ENCODE assay signal across 35 cellular contexts in genomic region chr3:5733995-5734394, GRCh38.
DNase-seq lines count a peak whose midpoint lies in the region; ATAC-seq, FAIRE-seq and TF ChIP-seq lines count a peak whose summit lies in the region.
"Had no signal": no experiment of that assay in that cellular context is flagged by ENCODE, and none has a peak within 500 bp of the region (broad histone marks: within the 10 kb centered on the region; RNA-seq: fewer than 3 reads in every experiment).

No MANE protein-coding gene starts in this region.

- no peak for TF ChIP-seq EP300 in K562 (IDR thresholded peaks at IDR 0.05; ENCODE audit: low read length)

- no peak overlapping the region for H3K4me2 ChIP-seq in K562 (ENCODE audit: insufficient read depth, low read length)
- H3K4me2 ChIP-seq: A549; BLaER1; BLaER1 treated with 17β-estradiol and CSF1 and Interleukin-3, amounts not matched to agents 10 nM and 100 nM had no signal

- H3K4me3 ChIP-seq in HEK293 (ENCODE audit: low read depth, low read length) (no peak overlapping the region), K562 (no peak overlapping the region), HAP-1 (no peak overlapping the region)
- H3K4me3 ChIP-seq: A549; BLaER1; BLaER1 treated with 17β-estradiol and CSF1 and Interleukin-3, amounts not matched to agents 10 nM and 100 nM had no signal

- peaks cover 0 to 1% (median 0%) of the 10 kb centered on the region in 7 donors for H3K9me3 Mint-ChIP-seq in CD14-positive monocyte
- H3K9me3 Mint-ChIP-seq: CD4-positive, alpha-beta T cell had no signal

- peaks cover 5% of the 10 kb centered on the region for H3K4me1 Mint-ChIP-seq in CD14-positive monocyte
- H3K4me1 Mint-ChIP-seq: B cell; CD4-positive, alpha-beta memory T cell; CD4-positive, CD25-positive, alpha-beta regulatory T cell; CD8-positive, alpha-beta memory T cell had no signal

- H2AFZ ChIP-seq in K562 (ENCODE audit: low read depth, low read length): no peak overlapping the region

- in situ Hi-C loops in K562 (cut with MboI): no loop called here
- in situ Hi-C loops in HAP-1 (cut with MboI; ENCODE audit: low sequenced_read_pairs): no loop called here

- H3K36me3 ChIP-seq in HEK293 (ENCODE audit: control insufficient read depth in 2 of 2, insufficient read depth in 1 of 2, low read length in 2 of 2) (no peaks in the 10 kb centered on the region), K562 (ENCODE audit: control insufficient read depth, insufficient read depth, low read length) (no peaks in the 10 kb centered on the region), HAP-1 (replicated peaks) (no peaks in the 10 kb centered on the region)
- H3K36me3 ChIP-seq: BE2C; BLaER1; BLaER1 treated with 17β-estradiol and CSF1 and Interleukin-3, amounts not matched to agents 10 nM and 100 nM had no signal

- no TSS peak for BruUV-seq in K562 (replicated peaks; lab: Mats Ljungman, UMichigan)

- no peaks in the 10 kb centered on the region for H3K36me3 Mint-ChIP-seq in CD14-positive monocyte
- H3K36me3 Mint-ChIP-seq: CD4-positive, alpha-beta memory T cell; CD4-positive, CD25-positive, alpha-beta regulatory T cell; CD8-positive, alpha-beta memory T cell; CD8-positive, alpha-beta T cell had no signal

- H3K9me3 ChIP-seq in HEK293 (ENCODE audit: control insufficient read depth, insufficient read depth, low read depth, low read length) (no peaks in the 10 kb centered on the region), K562 (replicated peaks; ENCODE audit: control insufficient read depth, insufficient read depth, low read depth, low read length) (no peaks in the 10 kb centered on the region), HAP-1 (no peaks in the 10 kb centered on the region)
- H3K9me3 ChIP-seq: A549; BE2C; BLaER1; BLaER1 treated with 17β-estradiol and CSF1 and Interleukin-3, amounts not matched to agents 10 nM and 100 nM; Caco-2 had no signal

- H3K27me3 Mint-ChIP-seq in CD14-positive monocyte (ENCODE audit: low read depth in 3 of 3): no peaks in the 10 kb centered on the region
- H3K27me3 Mint-ChIP-seq: B cell; CD4-positive, alpha-beta memory T cell; CD4-positive, CD25-positive, alpha-beta regulatory T cell; CD8-positive, alpha-beta memory T cell had no signal

- DNase-seq in D721Med (ENCODE audit: insufficient read length, low spot score) (no peak), K562 (ENCODE audit: extremely low read depth in 1 of 4, low spot score in 3 of 4) (no peak), urothelium cell line (ENCODE audit: low spot score) (no peak), NCI-H526 treated with DMSO at 0.1 percent for 48 hours (lab: John Stamatoyannopoulos, UW) (no peak), CD14-positive monocyte (ENCODE audit: low spot score) (no peak), HAP-1 (ENCODE audit: low spot score in 2 of 2) (no peak), DMS79 treated with DMSO at 0.1 percent for 48 hours (lab: John Stamatoyannopoulos, UW) (no peak)
- DNase-seq: 8988T; ACHN; AML-193; BE2C; C1 segment of cervical spinal cord; Caco-2; Calu3; CD4-positive, alpha-beta memory T cell; CD4-positive, alpha-beta T cell; CD4-positive, CD25-positive, alpha-beta regulatory T cell; CD8-positive, alpha-beta memory T cell; CD8-positive, alpha-beta T cell; COR-L47; DMS 273 treated with DMSO at 0.1 percent for 48 hours; DMS153; DMS53; DMS79; DND-41; EL had no signal

- peak; percentile 25 for FAIRE-seq in D721Med (lab: Jason Lieb, UNC)
- no peak for FAIRE-seq in K562 (lab: Jason Lieb, UNC)
- FAIRE-seq in urothelium cell line (lab: Jason Lieb, UNC): peak; percentile 13
- FAIRE-seq: A204.1, A549, G401.6 had no signal

- no peak overlapping the region for H3K27ac ChIP-seq in HEK293 (ENCODE audit: extremely low read depth, low read depth, low read length)
- no peak overlapping the region for H3K27ac ChIP-seq in K562 (ENCODE audit: extremely low read depth, low read depth, low read length)
- H3K27ac ChIP-seq: 22Rv1; A549; BLaER1; BLaER1 treated with 17β-estradiol and CSF1 and Interleukin-3, amounts not matched to agents 10 nM and 100 nM; C4-2B had no signal

- WGBS in K562 (ENCODE audit: insufficient coverage, low coverage, missing lambda C conversion rate): 37% methylated on average over 4 of the region's 4 CpGs

- TF ChIP-seq RAD21 in K562 (CRISPR knock-in tag; conservative IDR thresholded peaks at IDR 0.05 in 1 of 2, IDR thresholded peaks at IDR 0.05 in 1 of 2): no peak

- no peaks in the 10 kb centered on the region for H3K79me2 ChIP-seq in K562 (ENCODE audit: control insufficient read depth, insufficient read depth, low read length)

- H4K20me1 ChIP-seq in K562 (replicated peaks; ENCODE audit: control insufficient read depth, insufficient read depth, low read length): no peaks in the 10 kb centered on the region
- H4K20me1 ChIP-seq: BLaER1; BLaER1 treated with 17β-estradiol and CSF1 and Interleukin-3, amounts not matched to agents 10 nM and 100 nM had no signal

- CTCF ChIA-PET in HEK293 (lab: Yijun Ruan, JAX): no interaction called here
- CTCF ChIA-PET in K562 (lab: Yijun Ruan, JAX; ENCODE audit: low intra/inter-chr PET ratio): no interaction called here

- TF ChIP-seq CTCF in D721Med (IDR thresholded peaks at IDR 0.05; ENCODE audit: insufficient read depth, missing control alignments) (no peak), HEK293 (tag by site-specific recombination; IDR thresholded peaks at IDR 0.05) (no peak), K562 (IDR thresholded peaks at IDR 0.05 in 2 of 3, conservative IDR thresholded peaks at IDR 0.05 in 1 of 3; ENCODE audit: insufficient read depth in 2 of 3, low read depth in 1 of 3, low read length in 3 of 3) (no peak), CD14-positive monocyte (IDR thresholded peaks at IDR 0.05) (no peak)

- TF ChIP-seq POLR2A in K562 (conservative IDR thresholded peaks at IDR 0.05): no peak

- H3K9ac ChIP-seq in K562 (ENCODE audit: insufficient read depth in 1 of 2, low read depth in 2 of 2, low read length in 2 of 2): no peak overlapping the region
- H3K9ac ChIP-seq: BLaER1; BLaER1 treated with 17β-estradiol and CSF1 and Interleukin-3, amounts not matched to agents 10 nM and 100 nM had no signal

- H3K4me1 ChIP-seq in HEK293 (ENCODE audit: control insufficient read depth, insufficient read depth, low read length) (no peaks in the 10 kb centered on the region), K562 (replicated peaks in 1 of 2; ENCODE audit: control insufficient read depth in 2 of 2, insufficient read depth in 2 of 2, low read length in 2 of 2) (no peaks in the 10 kb centered on the region; a peak in 1 of 5 replicates), HAP-1 (no peaks in the 10 kb centered on the region)
- H3K4me1 ChIP-seq: A549; BE2C; BLaER1; BLaER1 treated with 17β-estradiol and CSF1 and Interleukin-3, amounts not matched to agents 10 nM and 100 nM; Caco-2 had no signal

- H3K4me3 Mint-ChIP-seq in CD14-positive monocyte: no peak overlapping the region
- H3K4me3 Mint-ChIP-seq: B cell; CD4-positive, alpha-beta memory T cell; CD4-positive, alpha-beta T cell; CD4-positive, CD25-positive, alpha-beta regulatory T cell; CD8-positive, alpha-beta memory T cell; CD8-positive, alpha-beta T cell had no signal

- intact Hi-C loops in K562 (cut with micrococcal nuclease): loop anchor here (10.0 kb wide), 2 partner anchors 509 to 1079 kb away; no protein-coding TSS in a partner anchor
- intact Hi-C loops in CD14-positive monocyte (cut with micrococcal nuclease): loop anchor here in 1 of 2 donors (10.0 kb wide), 2 partner anchors 309 to 429 kb away; no protein-coding TSS in a partner anchor

- ATAC-seq in K562: no peak
- ATAC-seq: A549; CD8-positive, alpha-beta T cell had no signal

- POLR2A ChIA-PET in HEK293 (lab: Yijun Ruan, JAX): no interaction called here
- POLR2A ChIA-PET in K562 (lab: Yijun Ruan, JAX): no interaction called here

- no peaks in the 10 kb centered on the region for H3K9me1 ChIP-seq in K562 (ENCODE audit: control insufficient read depth, insufficient read depth, low read length)

- H3K27me3 ChIP-seq in K562 (ENCODE audit: control insufficient read depth in 2 of 2, insufficient read depth in 2 of 2, low read length in 2 of 2): no peaks in the 10 kb centered on the region
- H3K27me3 ChIP-seq in HAP-1 (ENCODE audit: low read depth): no peaks in the 10 kb centered on the region
- H3K27me3 ChIP-seq: BE2C; BLaER1; BLaER1 treated with 17β-estradiol and CSF1 and Interleukin-3, amounts not matched to agents 10 nM and 100 nM had no signal

- H3K27ac Mint-ChIP-seq in CD14-positive monocyte: peak overlapping the region in 1 of 7 donors; percentile 48
- H3K27ac Mint-ChIP-seq: B cell; CD4-positive, alpha-beta memory T cell; CD4-positive, alpha-beta T cell; CD4-positive, CD25-positive, alpha-beta regulatory T cell; CD8-positive, alpha-beta memory T cell; CD8-positive, alpha-beta T cell had no signal

TF ChIP-seq in HEK293, 187 proteins besides CTCF, POLR2A, EP300 and RAD21:
- TF ChIP-seq SETDB1 (IDR thresholded peaks at IDR 0.05; ENCODE audit: insufficient read length, low read length): no peak
- no peak for TF ChIP-seq IKZF3 (tag by site-specific recombination; IDR thresholded peaks at IDR 0.05)
- no peak for TF ChIP-seq ZNF530 (tag by site-specific recombination; IDR thresholded peaks at IDR 0.05; ENCODE audit: low read depth)
- no peak for TF ChIP-seq ZNF19 (tag by site-specific recombination; IDR thresholded peaks at IDR 0.05; ENCODE audit: low read depth)
- no peak for TF ChIP-seq PRDM1 (tag by site-specific recombination; IDR thresholded peaks at IDR 0.05)
- peak; percentile 97 for TF ChIP-seq ZNF10 (tag by site-specific recombination; IDR thresholded peaks at IDR 0.05)
- no peak for TF ChIP-seq ZNF558 (tag by site-specific recombination; IDR thresholded peaks at IDR 0.05)

TF ChIP-seq in K562, 482 proteins besides CTCF, POLR2A, EP300 and RAD21 (continues in another document):
- TF ChIP-seq, protein P1, sequence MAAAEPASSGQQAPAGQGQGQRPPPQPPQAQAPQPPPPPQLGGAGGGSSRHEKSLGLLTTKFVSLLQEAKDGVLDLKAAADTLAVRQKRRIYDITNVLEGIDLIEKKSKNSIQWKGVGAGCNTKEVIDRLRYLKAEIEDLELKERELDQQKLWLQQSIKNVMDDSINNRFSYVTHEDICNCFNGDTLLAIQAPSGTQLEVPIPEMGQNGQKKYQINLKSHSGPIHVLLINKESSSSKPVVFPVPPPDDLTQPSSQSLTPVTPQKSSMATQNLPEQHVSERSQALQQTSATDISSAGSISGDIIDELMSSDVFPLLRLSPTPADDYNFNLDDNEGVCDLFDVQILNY (CRISPR knock-in tag; IDR thresholded peaks at IDR 0.05): no peak
- TF ChIP-seq KDM2B (CRISPR knock-in tag; IDR thresholded peaks at IDR 0.05) (no peak), MAFG (tag; conservative IDR thresholded peaks at IDR 0.05) (no peak), HCFC1 (IDR thresholded peaks at IDR 0.05; ENCODE audit: low read depth, low read length) (no peak), ZNF134 (CRISPR knock-in tag; conservative IDR thresholded peaks at IDR 0.05) (peak; percentile 100), ZNF511 (CRISPR knock-in tag; IDR thresholded peaks at IDR 0.05) (no peak), NCOA1 (IDR thresholded peaks at IDR 0.05; ENCODE audit: low read depth) (no peak)
